33 cellular contexts compared by ENCODE assay signal in the genomic region with DNA sequence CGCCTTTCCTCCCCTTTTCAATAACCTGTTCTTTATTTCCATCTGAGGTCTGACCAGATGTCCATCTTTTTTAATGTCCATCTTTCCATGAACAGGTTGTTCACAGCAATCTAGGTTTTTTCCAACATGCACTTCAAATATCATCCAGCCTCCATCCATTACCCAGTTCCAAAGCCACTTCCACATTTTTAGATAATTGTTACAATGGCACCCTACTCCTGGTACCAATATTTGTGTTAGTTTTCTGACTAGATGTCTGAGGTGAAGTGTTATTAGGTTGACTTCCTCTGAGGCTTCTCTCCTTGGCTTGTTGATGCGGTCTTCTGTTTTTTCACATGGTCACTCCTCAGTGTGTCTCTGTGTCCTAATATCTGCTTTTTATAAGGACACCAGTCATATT.
DNase-seq lines count a peak whose midpoint lies in the region; ATAC-seq, FAIRE-seq and TF ChIP-seq lines count a peak whose summit lies in the region.
"Had no signal": no experiment of that assay in that cellular context is flagged by ENCODE, and none has a peak within 500 bp of the region (broad histone marks: within the 10 kb centered on the region; RNA-seq: fewer than 3 reads in every experiment).

No MANE protein-coding gene starts in this region.

- no peak for TF ChIP-seq EP300 in K562 (IDR thresholded peaks at IDR 0.05; ENCODE audit: low read length)

- H3K27me3 ChIP-seq in Panc1 (ENCODE audit: control insufficient read depth, insufficient read depth, low read length) (no peaks in the 10 kb centered on the region), K562 (ENCODE audit: control insufficient read depth in 2 of 2, insufficient read depth in 2 of 2, low read length in 2 of 2) (peaks cover 2 to 41% of the 10 kb centered on the region in 2 experiments; a peak in 3 of 5 replicates)
- H3K27me3 ChIP-seq: BE2C; BLaER1; BLaER1 treated with 17β-estradiol and CSF1 and Interleukin-3, amounts not matched to agents 10 nM and 100 nM had no signal

- no peaks in the 10 kb centered on the region for H3K9me1 ChIP-seq in K562 (ENCODE audit: control insufficient read depth, insufficient read depth, low read length)

- H3K27ac ChIP-seq in HEK293 (ENCODE audit: extremely low read depth, low read depth, low read length) (no peak overlapping the region), Panc1 (ENCODE audit: low read length) (no peak overlapping the region), K562 (ENCODE audit: extremely low read depth, low read depth, low read length) (no peak overlapping the region)
- H3K27ac ChIP-seq: 22Rv1; A549; BLaER1; BLaER1 treated with 17β-estradiol and CSF1 and Interleukin-3, amounts not matched to agents 10 nM and 100 nM; C4-2B had no signal

- H2AFZ ChIP-seq in K562 (ENCODE audit: low read depth, low read length), result no peak overlapping the region

- FAIRE-seq in K562 (lab: Jason Lieb, UNC), result no peak
- FAIRE-seq: A204.1, A549, D721Med had no signal

- POLR2A ChIA-PET in HEK293 (lab: Yijun Ruan, JAX), result no interaction called here
- POLR2A ChIA-PET in Panc1 (lab: Charles Lee), result no interaction called here
- POLR2A ChIA-PET in K562 (lab: Yijun Ruan, JAX), result no interaction called here

- no peak for TF ChIP-seq POLR2A in K562 (conservative IDR thresholded peaks at IDR 0.05)

- no peak for ATAC-seq in Panc1
- no peak for ATAC-seq in K562
- no peak for ATAC-seq in HG03460 (IDR thresholded peaks at IDR 0.05; ENCODE audit: unreplicated experiment)
- ATAC-seq: A549; CD8-positive, alpha-beta T cell had no signal

- TF ChIP-seq RAD21 in K562 (CRISPR knock-in tag; conservative IDR thresholded peaks at IDR 0.05 in 1 of 2, IDR thresholded peaks at IDR 0.05 in 1 of 2), result no peak

- intact Hi-C loops in Panc1 (cut with micrococcal nuclease; ENCODE audit: unreplicated experiment), result no loop called here
- intact Hi-C loops in K562 (cut with micrococcal nuclease), result no loop called here

- H3K4me1 ChIP-seq in HEK293 (ENCODE audit: control insufficient read depth, insufficient read depth, low read length) (no peaks in the 10 kb centered on the region), Panc1 (ENCODE audit: control insufficient read depth, insufficient read depth, low read length) (no peaks in the 10 kb centered on the region), K562 (replicated peaks in 1 of 2; ENCODE audit: control insufficient read depth in 2 of 2, insufficient read depth in 2 of 2, low read length in 2 of 2) (peaks cover 0 to 5% of the 10 kb centered on the region in 2 experiments; a peak in 1 of 5 replicates)
- H3K4me1 ChIP-seq: A549; BE2C; BLaER1; BLaER1 treated with 17β-estradiol and CSF1 and Interleukin-3, amounts not matched to agents 10 nM and 100 nM; Caco-2 had no signal

- no peak overlapping the region for H3K9ac ChIP-seq in K562 (ENCODE audit: insufficient read depth in 1 of 2, low read depth in 2 of 2, low read length in 2 of 2)
- H3K9ac ChIP-seq: BLaER1; BLaER1 treated with 17β-estradiol and CSF1 and Interleukin-3, amounts not matched to agents 10 nM and 100 nM had no signal

- H3K4me2 ChIP-seq in K562 (ENCODE audit: insufficient read depth, low read length), result no peak overlapping the region
- H3K4me2 ChIP-seq: A549; BLaER1; BLaER1 treated with 17β-estradiol and CSF1 and Interleukin-3, amounts not matched to agents 10 nM and 100 nM had no signal

- no peak for TF ChIP-seq CTCF in HEK293 (tag by site-specific recombination; IDR thresholded peaks at IDR 0.05)
- TF ChIP-seq CTCF in Panc1 (IDR thresholded peaks at IDR 0.05), result no peak
- no peak for TF ChIP-seq CTCF in K562 (IDR thresholded peaks at IDR 0.05 in 2 of 3, conservative IDR thresholded peaks at IDR 0.05 in 1 of 3; ENCODE audit: insufficient read depth in 2 of 3, low read depth in 1 of 3, low read length in 3 of 3)

- H3K36me3 ChIP-seq in HEK293 (ENCODE audit: control insufficient read depth in 2 of 2, insufficient read depth in 1 of 2, low read length in 2 of 2) (peaks cover 0 to 10% of the 10 kb centered on the region in 2 experiments; a peak in 1 of 3 replicates), Panc1 (ENCODE audit: control insufficient read depth, insufficient read depth, low read length) (no peaks in the 10 kb centered on the region), K562 (ENCODE audit: control insufficient read depth, insufficient read depth, low read length) (no peaks in the 10 kb centered on the region)
- H3K36me3 ChIP-seq: BE2C had no signal

- H3K4me3 ChIP-seq in HEK293 (ENCODE audit: low read depth, low read length), result no peak overlapping the region
- no peak overlapping the region for H3K4me3 ChIP-seq in Panc1 (ENCODE audit: low read depth in 2 of 2, low read length in 2 of 2)
- no peak overlapping the region for H3K4me3 ChIP-seq in K562
- H3K4me3 ChIP-seq: A549; BLaER1; BLaER1 treated with 17β-estradiol and CSF1 and Interleukin-3, amounts not matched to agents 10 nM and 100 nM had no signal

- 0% methylated on average over 2 of the region's 2 CpGs for WGBS in K562 (ENCODE audit: insufficient coverage, low coverage, missing lambda C conversion rate)

- DNase-seq in Panc1 (ENCODE audit: low read depth, low spot score), result no peak
- DNase-seq in K562 (ENCODE audit: extremely low read depth in 1 of 4, low spot score in 3 of 4), result no peak
- DNase-seq in activated CD4-positive, alpha-beta T cell treated with anti-CD3 and anti-CD28 coated beads for 4 hours, result no peak
- DNase-seq in MV-4-11 (lab: John Stamatoyannopoulos, UW), result no peak
- DNase-seq: 8988T; ACHN; AML-193; BE2C; C1 segment of cervical spinal cord; Caco-2; Calu3; CD4-positive, alpha-beta memory T cell; CD4-positive, alpha-beta T cell; CD4-positive, CD25-positive, alpha-beta regulatory T cell; CD8-positive, alpha-beta memory T cell; CD8-positive, alpha-beta T cell; COR-L47; DMS 273 treated with DMSO at 0.1 percent for 48 hours; DMS153; DMS53; DMS79; DMS79 treated with DMSO at 0.1 percent for 48 hours; DND-41; EL had no signal

- CTCF ChIA-PET in HEK293 (lab: Yijun Ruan, JAX), result no interaction called here
- CTCF ChIA-PET in Panc1 (lab: Charles Lee), result no interaction called here
- CTCF ChIA-PET in K562 (lab: Yijun Ruan, JAX; ENCODE audit: low intra/inter-chr PET ratio), result no interaction called here

- TSS peak; percentile 31 for BruUV-seq in Panc1 (replicated peaks; lab: Mats Ljungman, UMichigan)
- BruUV-seq in K562 (replicated peaks; lab: Mats Ljungman, UMichigan), result no TSS peak

- no peaks in the 10 kb centered on the region for H4K20me1 ChIP-seq in K562 (replicated peaks; ENCODE audit: control insufficient read depth, insufficient read depth, low read length)
- H4K20me1 ChIP-seq: BLaER1; BLaER1 treated with 17β-estradiol and CSF1 and Interleukin-3, amounts not matched to agents 10 nM and 100 nM had no signal

- in situ Hi-C loops in Panc1 (cut with HindIII; ENCODE audit: low pct_unique_long_range_greater_than_20kb, low sequenced_read_pairs), result no loop called here
- in situ Hi-C loops in K562 (cut with MboI), result no loop called here

- H3K9me3 ChIP-seq in HEK293 (ENCODE audit: control insufficient read depth, insufficient read depth, low read depth, low read length) (no peaks in the 10 kb centered on the region), Panc1 (ENCODE audit: control insufficient read depth, insufficient read depth, low read depth, low read length) (peaks cover 5% of the 10 kb centered on the region; the same call in 1 of the 2 replicates), K562 (replicated peaks; ENCODE audit: control insufficient read depth, insufficient read depth, low read depth, low read length) (no peaks in the 10 kb centered on the region; the same call in 1 of the 2 replicates)

- H3K79me2 ChIP-seq in K562 (ENCODE audit: control insufficient read depth, insufficient read depth, low read length), result no peaks in the 10 kb centered on the region

TF ChIP-seq in HEK293, 187 proteins besides CTCF, POLR2A, EP300 and RAD21 (continues in another document):
- TF ChIP-seq ZNF394 (tag by site-specific recombination; IDR thresholded peaks at IDR 0.05; ENCODE audit: borderline replicate concordance) (no peak), ZNF140 (tag by site-specific recombination; IDR thresholded peaks at IDR 0.05) (no peak), ZNF707 (tag by site-specific recombination; IDR thresholded peaks at IDR 0.05) (peak; percentile 98), ZNF433 (tag by site-specific recombination; IDR thresholded peaks at IDR 0.05; ENCODE audit: low read depth) (no peak)
- TF ChIP-seq, protein P1, sequence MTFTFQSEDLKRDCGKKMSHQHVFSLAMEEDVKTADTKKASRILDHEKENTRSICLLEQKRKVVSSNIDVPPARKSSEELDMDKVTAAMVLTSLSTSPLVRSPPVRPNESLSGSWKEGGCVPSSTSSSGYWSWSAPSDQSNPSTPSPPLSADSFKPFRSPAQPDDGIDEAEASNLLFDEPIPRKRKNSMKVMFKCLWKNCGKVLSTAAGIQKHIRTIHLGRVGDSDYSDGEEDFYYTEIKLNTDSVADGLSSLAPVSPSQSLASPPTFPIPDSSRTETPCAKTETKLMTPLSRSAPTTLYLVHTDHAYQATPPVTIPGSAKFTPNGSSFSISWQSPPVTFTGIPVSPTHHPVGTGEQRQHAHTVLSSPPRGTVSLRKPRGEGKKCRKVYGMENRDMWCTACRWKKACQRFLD (tag by site-specific recombination; IDR thresholded peaks at IDR 0.05), result no peak

TF ChIP-seq in K562, 482 proteins besides CTCF, POLR2A, EP300 and RAD21 (continues in another document):
- TF ChIP-seq SPI1 (IDR thresholded peaks at IDR 0.05; ENCODE audit: borderline replicate concordance, low read depth, low read length) (peak; percentile 29; the same call in 1 of the 2 replicates), HNRNPL (IDR thresholded peaks at IDR 0.05; ENCODE audit: low read depth, low read length) (no peak), FOXP1 (CRISPR knock-in tag; IDR thresholded peaks at IDR 0.05) (no peak), PTTG1 (tag; IDR thresholded peaks at IDR 0.05; ENCODE audit: low read depth) (no peak), ZNF699 (CRISPR knock-in tag; IDR thresholded peaks at IDR 0.05; ENCODE audit: insufficient replicate concordance) (no peak), SREBF2 (CRISPR knock-in tag; IDR thresholded peaks at IDR 0.05) (no peak)
